Comparison of ENCODE assay signal across 22 cellular contexts in genomic region chr3:45616158-45616557, GRCh38. TPM values are rescaled to one million over a fixed set of nuclear protein-coding genes. Genes with fewer than 3 reads are reported as not detected.
DNase-seq lines count a peak whose midpoint lies in the region; ATAC-seq and TF ChIP-seq lines count a peak whose summit lies in the region.
"Had no signal": no experiment of that assay in that cellular context is flagged by ENCODE, and none has a peak within 500 bp of the region (broad histone marks: within the 10 kb centered on the region; RNA-seq: fewer than 3 reads in every experiment).

No MANE protein-coding gene starts in this region.

- no peaks in the 10 kb centered on the region for H3K27me3 ChIP-seq in CD4-positive, CD25-positive, alpha-beta regulatory T cell (ENCODE audit: control insufficient read depth, insufficient read depth, low read length)
- no peaks in the 10 kb centered on the region for H3K27me3 ChIP-seq in gastrocnemius medialis
- no peaks in the 10 kb centered on the region for H3K27me3 ChIP-seq in HAP-1 (ENCODE audit: low read depth)
- H3K27me3 ChIP-seq: upper lobe of left lung had no signal

- H3K9me3 Mint-ChIP-seq in CD4-positive, CD25-positive, alpha-beta regulatory T cell, result no peaks in the 10 kb centered on the region
- no peaks in the 10 kb centered on the region for H3K9me3 Mint-ChIP-seq in activated B cell treated with CpG ODN at 0.5 μM for 24 hours
- H3K9me3 Mint-ChIP-seq: activated CD4-positive, alpha-beta T cell treated with anti-CD3 and anti-CD28 coated beads, Interleukin-2, amount 10 ng/mL, durations not matched to agents 24 days and 14 days; activated naive CD4-positive, alpha-beta T cell treated with anti-CD3 and anti-CD28 coated beads, Interleukin-2, amount 10 ng/mL, durations not matched to agents 7 days and 5 days had no signal

- H3K4me3 Mint-ChIP-seq in CD4-positive, CD25-positive, alpha-beta regulatory T cell, result no peak overlapping the region
- no peak overlapping the region for H3K4me3 Mint-ChIP-seq in activated B cell treated with CpG ODN at 0.5 μM for 24 hours
- H3K4me3 Mint-ChIP-seq: activated CD4-positive, alpha-beta T cell treated with anti-CD3 and anti-CD28 coated beads, Interleukin-2, amount 10 ng/mL, durations not matched to agents 24 days and 14 days; activated naive CD4-positive, alpha-beta T cell treated with anti-CD3 and anti-CD28 coated beads, Interleukin-2, amount 10 ng/mL, durations not matched to agents 7 days and 5 days had no signal

- H3K4me3 ChIP-seq in CD4-positive, CD25-positive, alpha-beta regulatory T cell (ENCODE audit: low read depth, low read length), result no peak overlapping the region
- H3K4me3 ChIP-seq in gastrocnemius medialis (no peak overlapping the region), HAP-1 (no peak overlapping the region)
- H3K4me3 ChIP-seq: upper lobe of left lung had no signal

- POLR2A ChIA-PET in activated B cell treated with CpG ODN at 0.5 μM for 24 hours (lab: Charles Lee), result interaction anchor here (0.6 kb wide), 1 partner anchor 684 kb away, joined by 11 read pairs; no protein-coding TSS in a partner anchor

- peaks cover 30 to 44% (median 33%) of the 10 kb centered on the region in 4 donors for H3K4me1 Mint-ChIP-seq in CD4-positive, CD25-positive, alpha-beta regulatory T cell
- H3K4me1 Mint-ChIP-seq in activated B cell treated with CpG ODN at 0.5 μM for 24 hours, result peaks cover 71% of the 10 kb centered on the region

- ATAC-seq in CD4-positive, CD25-positive, alpha-beta regulatory T cell (ENCODE audit: low read depth in 2 of 2), result no peak
- ATAC-seq in activated B cell treated with CpG ODN at 0.5 μM for 24 hours (ENCODE audit: low read depth) (no peak), gastrocnemius medialis (peak; percentile 53 to 61), HG03460 (IDR thresholded peaks at IDR 0.05; ENCODE audit: unreplicated experiment) (no peak)
- ATAC-seq: sciatic nerve had no signal

- peaks cover 50% of the 10 kb centered on the region for H3K36me3 Mint-ChIP-seq in CD4-positive, CD25-positive, alpha-beta regulatory T cell
- peaks cover 47% of the 10 kb centered on the region for H3K36me3 Mint-ChIP-seq in activated B cell treated with CpG ODN at 0.5 μM for 24 hours (ENCODE audit: low read depth)

- TF ChIP-seq POLR2A in gastrocnemius medialis (IDR thresholded peaks at IDR 0.05), result no peak

- peaks cover 4% of the 10 kb centered on the region for H3K27me3 Mint-ChIP-seq in CD4-positive, CD25-positive, alpha-beta regulatory T cell
- H3K27me3 Mint-ChIP-seq in activated B cell treated with CpG ODN at 0.5 μM for 24 hours, result no peaks in the 10 kb centered on the region
- H3K27me3 Mint-ChIP-seq: activated CD4-positive, alpha-beta T cell treated with anti-CD3 and anti-CD28 coated beads, Interleukin-2, amount 10 ng/mL, durations not matched to agents 24 days and 14 days; activated naive CD4-positive, alpha-beta T cell treated with anti-CD3 and anti-CD28 coated beads, Interleukin-2, amount 10 ng/mL, durations not matched to agents 7 days and 5 days had no signal

- peak overlapping the region in 2 of 3 donors; percentile 26 to 42 for H3K27ac Mint-ChIP-seq in CD4-positive, CD25-positive, alpha-beta regulatory T cell
- peak overlapping the region; percentile 24 for H3K27ac Mint-ChIP-seq in activated B cell treated with CpG ODN at 0.5 μM for 24 hours
- H3K27ac Mint-ChIP-seq: activated CD4-positive, alpha-beta T cell treated with anti-CD3 and anti-CD28 coated beads, Interleukin-2, amount 10 ng/mL, durations not matched to agents 24 days and 14 days; activated naive CD4-positive, alpha-beta T cell treated with anti-CD3 and anti-CD28 coated beads, Interleukin-2, amount 10 ng/mL, durations not matched to agents 7 days and 5 days had no signal

- no peak overlapping the region for H3K27ac ChIP-seq in CD4-positive, CD25-positive, alpha-beta regulatory T cell (ENCODE audit: insufficient read depth, low read length, poor library complexity, severe bottlenecking)
- H3K27ac ChIP-seq in gastrocnemius medialis, result peak overlapping the region in 3 of 4 donors; percentile 13 to 54 (median 34)
- H3K27ac ChIP-seq: RWPE1 had no signal

- no peaks in the 10 kb centered on the region for H3K9me3 ChIP-seq in CD4-positive, CD25-positive, alpha-beta regulatory T cell (ENCODE audit: control insufficient read depth in 2 of 2, low read length in 2 of 2)
- H3K9me3 ChIP-seq in gastrocnemius medialis, result no peaks in the 10 kb centered on the region
- H3K9me3 ChIP-seq in HAP-1, result no peaks in the 10 kb centered on the region
- H3K9me3 ChIP-seq: SK-N-SH, upper lobe of left lung had no signal

- peaks cover 17% of the 10 kb centered on the region for H3K36me3 ChIP-seq in CD4-positive, CD25-positive, alpha-beta regulatory T cell (ENCODE audit: control insufficient read depth, insufficient read depth, low read length)
- H3K36me3 ChIP-seq in gastrocnemius medialis, result no peaks in the 10 kb centered on the region
- no peaks in the 10 kb centered on the region; the same call in none of the 2 replicates for H3K36me3 ChIP-seq in HAP-1 (replicated peaks)

- TF ChIP-seq CTCF in activated B cell treated with CpG ODN at 0.5 μM for 24 hours (IDR thresholded peaks at IDR 0.05), result no peak
- TF ChIP-seq CTCF in gastrocnemius medialis (IDR thresholded peaks at IDR 0.05 in 4 of 5, conservative IDR thresholded peaks at IDR 0.05 in 1 of 5), result no peak

- DNase-seq in CD4-positive, CD25-positive, alpha-beta regulatory T cell, result no peak
- DNase-seq in activated B cell treated with CpG ODN at 0.5 μM for 24 hours (no peak), mesenteric fat pad (ENCODE audit: low spot score) (peak; percentile 39), gastrocnemius medialis (no peak), HAP-1 (ENCODE audit: low spot score in 2 of 2) (no peak)
- no peak for DNase-seq in stimulated activated CD4-positive, alpha-beta T cell treated with anti-CD3 and anti-CD28 coated beads, Interleukin-15, amount 100 ng/mL, for 24 hours
- DNase-seq in stimulated activated CD4-positive, alpha-beta T cell treated with anti-CD3 and anti-CD28 coated beads, Interleukin-12 subunit alpha, Interleukin-12 subunit beta, amount 100 ng/mL, for 4 hours, result no peak
- DNase-seq: activated CD4-positive, alpha-beta T cell treated with anti-CD3 and anti-CD28 coated beads, Interleukin-2, amount 10 ng/mL, durations not matched to agents 24 days and 14 days; activated naive CD4-positive, alpha-beta T cell treated with anti-CD3 and anti-CD28 coated beads, Interleukin-2, amount 10 ng/mL, durations not matched to agents 7 days and 5 days; amniotic stem cell; DMS79; H7; islet precursor cell; NCI-H1092 treated with DMSO at 0.1 percent for 48 hours; NCI-H2029; NCI-H2227 treated with DMSO at 0.1 percent for 48 hours; SK-N-SH; T-helper 2 cell; upper lobe of left lung had no signal

- intact Hi-C loops in activated B cell treated with CpG ODN at 0.5 μM for 24 hours (cut with micrococcal nuclease), result no loop called here
- intact Hi-C loops in gastrocnemius medialis (cut with DNase I; ENCODE audit: low total_unique reads), result no loop called here

- peaks cover 9% of the 10 kb centered on the region for H3K4me1 ChIP-seq in CD4-positive, CD25-positive, alpha-beta regulatory T cell (ENCODE audit: control insufficient read depth, insufficient read depth, low read length, poor library complexity, severe bottlenecking)
- peaks cover 51 to 52% of the 10 kb centered on the region in 2 donors for H3K4me1 ChIP-seq in gastrocnemius medialis
- H3K4me1 ChIP-seq in HAP-1, result peaks cover 11% of the 10 kb centered on the region

- in situ Hi-C loops in gastrocnemius medialis (cut with MboI; ENCODE audit: low sequenced_read_pairs in 4 of 4), result no loop called here
- in situ Hi-C loops in HAP-1 (cut with MboI; ENCODE audit: low sequenced_read_pairs), result no loop called here

- CTCF ChIA-PET in activated B cell treated with CpG ODN at 0.5 μM for 24 hours (lab: Charles Lee), result no interaction called here

RNA-seq across cellular contexts. Expression of gene LIMD1, which starts 21.6 kb away (rescaled TPM):
- total RNA-seq in CD4-positive, CD25-positive, alpha-beta regulatory T cell, result 46.3 TPM
- polyA plus RNA-seq in CD4-positive, CD25-positive, alpha-beta regulatory T cell, result 10 to 100 TPM in 1 of 4 donors, 1 to 10 TPM in 3; 7.1 to 12.9 (median 8.2) TPM
- total RNA-seq in activated B cell treated with CpG ODN at 0.5 μM for 24 hours, result 62.8 and 82.0 TPM in 2 replicates
- 26.5 TPM for total RNA-seq in mesenteric fat pad
- total RNA-seq in gastrocnemius medialis, result 10 to 100 TPM; 19.3 to 56.6 (median 27.1) TPM

Comparison
In these comparisons a context has a peak if more than half of its experiments do, and no peak if none do; other contexts are left out.
1. ATAC-seq: peak in gastrocnemius medialis (2 of 2); none in CD4-positive, CD25-positive, alpha-beta regulatory T cell (0 of 2), activated B cell treated with CpG ODN at 0.5 μM for 24 hours (single experiment) and HG03460 (single experiment).